In the genomic region with DNA sequence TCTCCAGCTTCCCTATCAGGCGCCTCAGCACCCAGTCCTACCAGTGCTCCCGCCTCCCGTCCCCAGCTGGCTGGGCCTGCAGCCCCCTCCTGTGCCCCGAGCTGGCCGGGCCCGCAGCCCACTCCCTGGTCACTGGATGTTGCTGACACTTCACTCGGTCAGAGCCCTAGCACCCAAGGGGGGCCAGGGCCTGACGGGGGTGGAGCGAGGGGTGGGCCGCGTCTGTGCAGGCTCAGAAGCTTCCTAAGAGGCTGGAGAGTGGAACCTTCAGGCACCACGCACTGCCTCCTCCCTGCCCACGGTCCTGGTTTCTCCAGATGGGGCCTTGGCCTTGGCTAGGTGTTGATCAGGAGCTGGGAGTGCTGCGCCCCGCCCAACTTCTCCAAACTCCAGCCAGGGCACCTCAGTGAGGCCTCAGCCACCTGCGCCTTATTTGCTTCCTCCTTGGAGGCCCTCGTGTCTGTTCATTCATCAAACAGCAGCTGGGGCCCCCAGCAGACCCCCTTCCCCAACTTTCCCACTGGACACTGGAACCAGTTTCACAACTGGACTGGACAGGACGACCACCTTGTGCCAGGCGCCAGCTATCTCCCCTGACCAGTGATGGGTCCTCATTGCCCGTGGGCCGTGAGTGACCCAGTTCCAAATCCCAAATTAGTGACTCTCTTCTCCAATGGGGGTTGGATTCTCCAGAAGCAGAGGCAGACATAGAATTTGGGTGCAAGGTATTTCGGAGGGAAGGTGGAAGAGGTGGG, we compare ENCODE assay signal across 19 cellular contexts. TPM values are rescaled to one million over a fixed set of nuclear protein-coding genes. Genes with fewer than 3 reads are reported as not detected.
A peak's percentile ranks its signal among the peaks of the same experiment; 100 is the strongest.
DNase-seq lines count a peak whose midpoint lies in the region; ATAC-seq and TF ChIP-seq lines count a peak whose summit lies in the region.
"Had no signal": no experiment of that assay in that cellular context is flagged by ENCODE, and none has a peak within 500 bp of the region (broad histone marks: within the 10 kb centered on the region; RNA-seq: fewer than 3 reads in every experiment).

No MANE protein-coding gene starts in this region.

- intact Hi-C loops in CD14-positive monocyte (cut with micrococcal nuclease) (loop anchor here in 1 of 2 donors (10.0 kb wide), 1 partner anchor 62 kb away; no protein-coding TSS in a partner anchor), IMR-90 (cut with micrococcal nuclease) (no loop called here)

- H3K9me1 ChIP-seq in IMR-90 (ENCODE audit: insufficient read depth, low read length): no peaks in the 10 kb centered on the region; the same call in 1 of the 2 replicates

- peaks cover 9% of the 10 kb centered on the region for H3K4me1 Mint-ChIP-seq in CD14-positive monocyte
- peaks cover 10% of the 10 kb centered on the region for H3K4me1 Mint-ChIP-seq in T-helper 2 cell treated with Interferon-gamma antibody and Interleukin-4, amounts not matched to agents 5 μg/mL and 100 μg/mL, for 36 hours (ENCODE audit: low read depth)
- H3K4me1 Mint-ChIP-seq: B cell had no signal

- TF ChIP-seq POLR2A in IMR-90 (IDR thresholded peaks at IDR 0.05; ENCODE audit: low read depth, low read length) (no peak), tibial nerve (IDR thresholded peaks at IDR 0.05) (no peak)

- H4K5ac ChIP-seq in IMR-90 (ENCODE audit: low read depth, low read length): no peak overlapping the region

- in situ Hi-C loops in IMR-90 (cut with MboI; ENCODE audit: low sequenced_read_pairs): no loop called here

- H2AK5ac ChIP-seq in IMR-90 (ENCODE audit: low read depth, low read length) (no peak overlapping the region), neuronal stem cell (ENCODE audit: low read depth, low read length) (no peak overlapping the region)

- peaks cover 23 to 34% of the 10 kb centered on the region in 2 donors for H3K36me3 Mint-ChIP-seq in CD14-positive monocyte
- H3K36me3 Mint-ChIP-seq in T-helper 2 cell treated with Interferon-gamma antibody and Interleukin-4, amounts not matched to agents 5 μg/mL and 100 μg/mL, for 36 hours (ENCODE audit: low read depth): peaks cover 9% of the 10 kb centered on the region

- H3K9me3 Mint-ChIP-seq in CD14-positive monocyte: no peaks in the 10 kb centered on the region
- no peaks in the 10 kb centered on the region for H3K9me3 Mint-ChIP-seq in T-helper 2 cell treated with Interferon-gamma antibody and Interleukin-4, amounts not matched to agents 5 μg/mL and 100 μg/mL, for 36 hours

- no peak overlapping the region for H3K27ac ChIP-seq in IMR-90 (ENCODE audit: insufficient read depth, low read length)
- no peak overlapping the region for H3K27ac ChIP-seq in neuronal stem cell (replicated peaks; ENCODE audit: low read length)
- H3K27ac ChIP-seq in tibial nerve: no peak overlapping the region
- H3K27ac ChIP-seq: coronary artery, SJCRH30, testis had no signal

- H4K8ac ChIP-seq in IMR-90 (ENCODE audit: low read depth in 2 of 2, low read length in 2 of 2): no peak overlapping the region
- peak overlapping the region; percentile 65 for H4K8ac ChIP-seq in neuronal stem cell (ENCODE audit: low read depth, low read length)

- no peak overlapping the region for H2BK12ac ChIP-seq in neuronal stem cell (ENCODE audit: low read length)

- H2BK15ac ChIP-seq in IMR-90 (ENCODE audit: low read depth, low read length) (no peak overlapping the region), neuronal stem cell (ENCODE audit: low read length) (no peak overlapping the region)

- no peak for TF ChIP-seq EP300 in tibial nerve (IDR thresholded peaks at IDR 0.05)

- no peak overlapping the region for H3K56ac ChIP-seq in IMR-90 (ENCODE audit: extremely low read depth, insufficient read depth, low read length)

- H3K79me1 ChIP-seq in IMR-90 (ENCODE audit: low read depth in 1 of 2, low read length in 2 of 2) (no peaks in the 10 kb centered on the region), neuronal stem cell (ENCODE audit: low read depth, low read length) (peaks cover 2% of the 10 kb centered on the region)

- H2BK20ac ChIP-seq in IMR-90 (ENCODE audit: low read depth, low read length): no peak overlapping the region

- H3K9ac ChIP-seq in IMR-90 (ENCODE audit: low read depth, low read length) (no peak overlapping the region), neuronal stem cell (ENCODE audit: low read depth, low read length, poor library complexity) (no peak overlapping the region)

- H2AK9ac ChIP-seq in IMR-90 (replicated peaks; ENCODE audit: low read depth, low read length, poor library complexity): peak overlapping the region; percentile 65

- H3K4me3 ChIP-seq in IMR-90 (ENCODE audit: insufficient read depth, low read depth, low read length) (no peak overlapping the region), neuronal stem cell (ENCODE audit: low read length in 2 of 2) (no peak overlapping the region), tibial nerve (no peak overlapping the region)
- H3K4me3 ChIP-seq: coronary artery, SJCRH30, testis had no signal

- DNase-seq in CD14-positive monocyte (ENCODE audit: low spot score) (peak; percentile 41), IMR-90 (no peak), neuronal stem cell (ENCODE audit: low spot score) (no peak), tibial nerve (ENCODE audit: low spot score in 2 of 2) (no peak)
- no peak for DNase-seq in T-helper 2 cell treated with Interferon-gamma antibody and Interleukin-4, amounts not matched to agents 5 μg/mL and 100 μg/mL, for 36 hours (ENCODE audit: low spot score)
- DNase-seq: activated CD4-positive, CD25-positive, alpha-beta regulatory T cell; activated CD8-positive, alpha-beta memory T cell treated with anti-CD3 and anti-CD28 coated beads for 24 hours; Calu3; hippocampal formation; Kasumi-1; NCI-H1105 treated with DMSO at 0.1 percent for 48 hours; NCI-H2107; NCI-H526; SJCRH30; stimulated activated CD4-positive, alpha-beta T cell treated with anti-CD3 and anti-CD28 coated beads, Interleukin-4, amount 100 ng/mL, for 24 hours; T-helper 2 cell; testis had no signal

- no TSS peak for BruUV-seq in IMR-90 (replicated peaks; lab: Mats Ljungman, UMichigan)

- H3K4me1 ChIP-seq in IMR-90 (ENCODE audit: control insufficient read depth, insufficient read depth, low read length) (no peaks in the 10 kb centered on the region), neuronal stem cell (ENCODE audit: control insufficient read depth in 2 of 2, insufficient read depth in 1 of 2, low read depth in 1 of 2, low read length in 2 of 2) (no peaks in the 10 kb centered on the region), tibial nerve (peaks cover 0 to 14% (median 3%) of the 10 kb centered on the region in 4 donors)
- H3K4me1 ChIP-seq: SJCRH30 had no signal

- H3K23ac ChIP-seq in IMR-90 (ENCODE audit: low read depth, low read length) (no peak overlapping the region), neuronal stem cell (ENCODE audit: low read depth, low read length, poor library complexity) (peak overlapping the region; percentile 31)

- H2BK120ac ChIP-seq in IMR-90 (ENCODE audit: low read depth, low read length): no peak overlapping the region
- H2BK120ac ChIP-seq in neuronal stem cell (ENCODE audit: low read depth, low read length): no peak overlapping the region

- no peak overlapping the region for H3K4me3 Mint-ChIP-seq in CD14-positive monocyte
- no peak overlapping the region for H3K4me3 Mint-ChIP-seq in T-helper 2 cell treated with Interferon-gamma antibody and Interleukin-4, amounts not matched to agents 5 μg/mL and 100 μg/mL, for 36 hours
- H3K4me3 Mint-ChIP-seq: B cell had no signal

- TF ChIP-seq RAD21 in IMR-90 (IDR thresholded peaks at IDR 0.05; ENCODE audit: low read length): no peak

- H3K9me3 ChIP-seq in IMR-90 (ENCODE audit: control insufficient read depth, insufficient read depth, low read length) (no peaks in the 10 kb centered on the region), neuronal stem cell (replicated peaks in 1 of 2; ENCODE audit: control insufficient read depth in 2 of 2, insufficient read depth in 1 of 2, low read depth in 1 of 2, low read length in 2 of 2) (no peaks in the 10 kb centered on the region), tibial nerve (no peaks in the 10 kb centered on the region)
- H3K9me3 ChIP-seq: SJCRH30, testis had no signal

- TF ChIP-seq CTCF in CD14-positive monocyte (IDR thresholded peaks at IDR 0.05) (no peak), IMR-90 (conservative IDR thresholded peaks at IDR 0.05; ENCODE audit: low read depth, low read length) (no peak), tibial nerve (IDR thresholded peaks at IDR 0.05) (no peak)

- H3K4ac ChIP-seq in IMR-90 (ENCODE audit: low read depth, low read length) (no peak overlapping the region), neuronal stem cell (ENCODE audit: low read length) (no peak overlapping the region)

- H4K20me1 ChIP-seq in IMR-90 (ENCODE audit: insufficient read depth, low read length): no peaks in the 10 kb centered on the region

- H3K36me3 ChIP-seq in IMR-90 (ENCODE audit: control insufficient read depth, insufficient read depth, low read length) (peaks cover 14% of the 10 kb centered on the region), neuronal stem cell (replicated peaks in 1 of 2; ENCODE audit: control insufficient read depth in 2 of 2, insufficient read depth in 2 of 2, low read length in 2 of 2) (peaks cover 10% of the 10 kb centered on the region in 2 donors), tibial nerve (peaks cover 0 to 47% (median 6%) of the 10 kb centered on the region in 3 donors)
- H3K36me3 ChIP-seq: SJCRH30 had no signal

- H3K18ac ChIP-seq in IMR-90 (ENCODE audit: low read depth, low read length): no peak overlapping the region
- H3K18ac ChIP-seq in neuronal stem cell (ENCODE audit: low read length): peak overlapping the region; percentile 28

- H3K4me2 ChIP-seq in IMR-90 (ENCODE audit: low read depth, low read length): no peak overlapping the region
- H3K4me2 ChIP-seq in neuronal stem cell (ENCODE audit: insufficient read depth, low read length, poor library complexity, severe bottlenecking): no peak overlapping the region

- H4K91ac ChIP-seq in IMR-90 (ENCODE audit: insufficient read depth, low read depth, low read length): no peak overlapping the region
- no peak overlapping the region for H4K91ac ChIP-seq in neuronal stem cell (ENCODE audit: low read depth, low read length, poor library complexity)

- ATAC-seq in IMR-90 (ENCODE audit: low read depth): no peak

- H2AFZ ChIP-seq in IMR-90 (replicated peaks; ENCODE audit: low read length, poor library complexity) (no peak overlapping the region), neuronal stem cell (ENCODE audit: low read length) (no peak overlapping the region)

- peak overlapping the region in 2 of 7 donors; percentile 18 to 68 for H3K27ac Mint-ChIP-seq in CD14-positive monocyte
- no peak overlapping the region for H3K27ac Mint-ChIP-seq in T-helper 2 cell treated with Interferon-gamma antibody and Interleukin-4, amounts not matched to agents 5 μg/mL and 100 μg/mL, for 36 hours
- H3K27ac Mint-ChIP-seq: B cell had no signal

- peaks cover 0 to 11% (median 5%) of the 10 kb centered on the region in 3 donors for H3K27me3 Mint-ChIP-seq in CD14-positive monocyte (ENCODE audit: low read depth in 3 of 3)
- no peaks in the 10 kb centered on the region for H3K27me3 Mint-ChIP-seq in T-helper 2 cell treated with Interferon-gamma antibody and Interleukin-4, amounts not matched to agents 5 μg/mL and 100 μg/mL, for 36 hours (ENCODE audit: low read depth)
- H3K27me3 Mint-ChIP-seq: B cell had no signal

- 93% methylated on average over 3 of the region's 22 CpGs; no CpG with 5 or more reads in 1 of the 2 experiments for WGBS in IMR-90 (ENCODE audit: extremely low coverage in 2 of 2, insufficient read length in 1 of 2), 2 experiments
- WGBS in neuronal stem cell (ENCODE audit: extremely low coverage in 2 of 2, insufficient read length in 2 of 2, insufficient replicate concordance in 1 of 2), 2 donors: no CpG with 5 or more reads among the region's 22 CpGs
- 87 to 88% methylated on average over 14 to 21 of the region's 22 CpGs for WGBS in tibial nerve, 2 donors

- no peaks in the 10 kb centered on the region for H3K27me3 ChIP-seq in IMR-90 (ENCODE audit: control insufficient read depth, insufficient read depth, low read length)
- no peaks in the 10 kb centered on the region for H3K27me3 ChIP-seq in neuronal stem cell (ENCODE audit: control insufficient read depth in 3 of 3, insufficient read depth in 3 of 3, low read depth in 1 of 3, low read length in 3 of 3)
- H3K27me3 ChIP-seq in tibial nerve: no peaks in the 10 kb centered on the region
- H3K27me3 ChIP-seq: SJCRH30, testis had no signal

- POLR2A ChIA-PET in IMR-90 (lab: Charles Lee; ENCODE audit: unreplicated experiment): no interaction called here

- dilution Hi-C loops in IMR-90 (cut with HindIII; ENCODE audit: low sequenced_read_pairs, unreplicated experiment): no loop called here

- CTCF ChIA-PET in IMR-90 (lab: Yijun Ruan, JAX): no interaction called here

- H3K14ac ChIP-seq in IMR-90 (replicated peaks; ENCODE audit: low read depth, low read length): no peak overlapping the region
- H3K14ac ChIP-seq in neuronal stem cell (ENCODE audit: low read length): no peak overlapping the region

- H2BK5ac ChIP-seq in IMR-90 (ENCODE audit: low read depth, low read length, poor library complexity, severe bottlenecking): no peak overlapping the region
- H2BK5ac ChIP-seq in neuronal stem cell (ENCODE audit: low read length): peak overlapping the region; percentile 68

RNA-seq across cellular contexts. Expression of a gene that starts 16.7 kb away (rescaled TPM):
- polyA plus RNA-seq in CD14-positive monocyte (1 to 10 TPM; 7.3 to 7.4 TPM), IMR-90 (2012; rRNA removed) (20.9 and 27.4 TPM in 2 replicates)
- total RNA-seq in IMR-90 (2012; rRNA removed) (5.6 and 6.3 TPM in 2 replicates), tibial nerve (10 to 100 TPM; 28.0 to 66.3 (median 54.8) TPM)
- polyA plus RNA-seq in IMR-90 (2012; cell fraction: cytosol; rRNA removed): 11.6 and 19.3 TPM in 2 replicates
- 72.5 and 181 TPM in 2 replicates for polyA plus RNA-seq in IMR-90 (2012; cell fraction: nucleus; rRNA removed; ENCODE audit: low replicate concordance)
- 24.5 TPM for polyA plus RNA-seq in neuronal stem cell (2013, experiment 1 of 2)
- 23.9 TPM for polyA plus RNA-seq in neuronal stem cell (2013, experiment 2 of 2)

RNA-seq across cellular contexts. Expression of a gene that starts 22.0 kb away (rescaled TPM):
- 10 to 100 TPM; 30.6 to 36.3 TPM for polyA plus RNA-seq in CD14-positive monocyte
- 0.28 TPM in 1 of 2 replicates, not detected in the other for total RNA-seq in IMR-90 (2012; rRNA removed)
- 0.31 and 0.42 TPM in 2 replicates for polyA plus RNA-seq in IMR-90 (2012; rRNA removed)
- 0.08 and 0.20 TPM in 2 replicates for polyA plus RNA-seq in IMR-90 (2012; cell fraction: cytosol; rRNA removed)
- polyA plus RNA-seq in IMR-90 (2012; cell fraction: nucleus; rRNA removed; ENCODE audit: low replicate concordance): 1.8 and 5.2 TPM in 2 replicates
- polyA plus RNA-seq in neuronal stem cell (2013, experiment 1 of 2): 0.92 TPM
- polyA plus RNA-seq in neuronal stem cell (2013, experiment 2 of 2): 0.96 TPM
- 1 to 10 TPM in 3 of 4 donors, under 1 TPM in 1; 0.90 to 8.2 (median 2.0) TPM for total RNA-seq in tibial nerve

RNA-seq across cellular contexts. Expression of a gene that starts 35.0 kb away (rescaled TPM):
- 10 to 100 TPM; 15.4 to 36.4 TPM for polyA plus RNA-seq in CD14-positive monocyte
- 3.8 and 3.9 TPM in 2 replicates for total RNA-seq in IMR-90 (2012; rRNA removed)
- 15.9 and 18.7 TPM in 2 replicates for polyA plus RNA-seq in IMR-90 (2012; rRNA removed)
- 10.5 and 25.6 TPM in 2 replicates for polyA plus RNA-seq in IMR-90 (2012; cell fraction: cytosol; rRNA removed)
- polyA plus RNA-seq in IMR-90 (2012; cell fraction: nucleus; rRNA removed; ENCODE audit: low replicate concordance): 31.4 and 92.4 TPM in 2 replicates
- polyA plus RNA-seq in neuronal stem cell (2013, experiment 1 of 2): 15.2 TPM
- 15.3 TPM for polyA plus RNA-seq in neuronal stem cell (2013, experiment 2 of 2)
- total RNA-seq in tibial nerve: 10 to 100 TPM; 55.3 to 90.6 (median 64.0) TPM

RNA-seq across cellular contexts. Expression of a gene that starts 43.1 kb away (rescaled TPM):
- polyA plus RNA-seq in CD14-positive monocyte (10 to 100 TPM; 17.1 to 17.7 TPM), IMR-90 (2012; rRNA removed) (3.3 TPM in 2 replicates)
- total RNA-seq in IMR-90 (2012; rRNA removed) (1.1 and 2.5 TPM in 2 replicates), tibial nerve (10 to 100 TPM in 1 of 4 donors, 1 to 10 TPM in 3; 4.5 to 16.1 (median 7.2) TPM)
- polyA plus RNA-seq in IMR-90 (2012; cell fraction: cytosol; rRNA removed): 3.0 and 3.2 TPM in 2 replicates
- 2.6 and 5.3 TPM in 2 replicates for polyA plus RNA-seq in IMR-90 (2012; cell fraction: nucleus; rRNA removed; ENCODE audit: low replicate concordance)
- polyA plus RNA-seq in neuronal stem cell (2013, experiment 1 of 2): 3.8 TPM
- 3.2 TPM for polyA plus RNA-seq in neuronal stem cell (2013, experiment 2 of 2)

RNA-seq across cellular contexts. Expression of a gene that starts 45.5 kb away (rescaled TPM):
- polyA plus RNA-seq in CD14-positive monocyte (1 to 10 TPM; 2.1 to 2.9 TPM), IMR-90 (2012; rRNA removed) (4.1 and 5.5 TPM in 2 replicates)
- total RNA-seq in IMR-90 (2012; rRNA removed) (2.9 and 3.3 TPM in 2 replicates), tibial nerve (10 to 100 TPM; 14.2 to 24.0 (median 21.4) TPM)
- polyA plus RNA-seq in IMR-90 (2012; cell fraction: cytosol; rRNA removed): 2.3 and 2.6 TPM in 2 replicates
- 16.4 and 17.5 TPM in 2 replicates for polyA plus RNA-seq in IMR-90 (2012; cell fraction: nucleus; rRNA removed; ENCODE audit: low replicate concordance)
- polyA plus RNA-seq in neuronal stem cell (2013, experiment 1 of 2): 4.1 TPM
- polyA plus RNA-seq in neuronal stem cell (2013, experiment 2 of 2): 4.3 TPM

Comparison
In these comparisons a context has a peak if more than half of its experiments do, and no peak if none do; other contexts are left out.
1. RNA of a gene that starts 35.0 kb away (total RNA-seq): 55.3 to 90.6 TPM in tibial nerve; 3.8 to 3.9 TPM in IMR-90; every median in the first group is over 10 times any median in the second.